In the genomic region with DNA sequence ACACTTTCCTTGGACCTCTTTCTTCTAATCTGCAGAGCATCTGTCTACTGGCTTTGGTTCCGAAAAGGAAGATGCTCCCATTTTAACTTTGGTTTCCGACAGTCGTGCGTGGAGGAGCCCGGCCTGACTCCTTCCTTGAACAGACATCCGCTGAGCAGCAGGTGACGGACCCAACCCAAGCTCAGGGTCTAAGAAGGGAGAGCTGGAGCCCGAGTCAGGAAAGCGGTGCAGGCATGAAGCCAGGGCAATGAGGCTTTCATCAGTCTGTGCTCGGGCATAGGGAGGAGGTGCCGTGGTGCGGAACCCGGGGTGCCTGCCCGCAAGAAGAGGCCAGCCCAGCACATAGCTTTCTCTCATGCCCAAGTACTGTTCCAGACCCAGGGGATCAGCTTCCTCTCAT, we compare ENCODE assay signal across 21 cellular contexts.
"Had no signal": no experiment of that assay in that cellular context is flagged by ENCODE, and none has a peak within 500 bp of the region (broad histone marks: within the 10 kb centered on the region; RNA-seq: fewer than 3 reads in every experiment).

No MANE protein-coding gene starts in this region.

- H3K4me2 ChIP-seq: hepatocyte had no signal

- H3K4me3 ChIP-seq: coronary artery, dorsolateral prefrontal cortex, esophagus muscularis mucosa, gastroesophageal sphincter, heart left ventricle, hepatocyte, left ventricle myocardium inferior, lower lobe of right lung had no signal

- H2AFZ ChIP-seq: hepatocyte had no signal

- H3K9me3 ChIP-seq: esophagus muscularis mucosa, gastroesophageal sphincter, heart left ventricle, left ventricle myocardium inferior, lower lobe of right lung had no signal

- DNase-seq: dermis blood vessel endothelial cell; dorsolateral prefrontal cortex; effector CD4-positive, alpha-beta T cell; effector memory CD4-positive, alpha-beta T cell; foreskin keratinocyte; heart left ventricle; hypothalamus; immature natural killer cell; islet precursor cell; kidney; kidney glomerular epithelial cell; left colon; left ventricle myocardium inferior; lower lobe of right lung; mesendoderm; midbrain; naive thymus-derived CD4-positive, alpha-beta T cell had no signal

- H3K27ac ChIP-seq: coronary artery, dorsolateral prefrontal cortex, esophagus muscularis mucosa, foreskin keratinocyte, gastroesophageal sphincter, heart left ventricle, hepatocyte, left ventricle myocardium inferior, lower lobe of right lung had no signal

- H3K4me1 ChIP-seq: esophagus muscularis mucosa, foreskin keratinocyte, gastroesophageal sphincter, heart left ventricle, left ventricle myocardium inferior, lower lobe of right lung had no signal

- H3K27me3 ChIP-seq: foreskin keratinocyte had no signal

- H3K36me3 ChIP-seq: esophagus muscularis mucosa, gastroesophageal sphincter, heart left ventricle, left ventricle myocardium inferior, lower lobe of right lung had no signal
